ENCODE assay signal across 10 cellular contexts in the genomic region with DNA sequence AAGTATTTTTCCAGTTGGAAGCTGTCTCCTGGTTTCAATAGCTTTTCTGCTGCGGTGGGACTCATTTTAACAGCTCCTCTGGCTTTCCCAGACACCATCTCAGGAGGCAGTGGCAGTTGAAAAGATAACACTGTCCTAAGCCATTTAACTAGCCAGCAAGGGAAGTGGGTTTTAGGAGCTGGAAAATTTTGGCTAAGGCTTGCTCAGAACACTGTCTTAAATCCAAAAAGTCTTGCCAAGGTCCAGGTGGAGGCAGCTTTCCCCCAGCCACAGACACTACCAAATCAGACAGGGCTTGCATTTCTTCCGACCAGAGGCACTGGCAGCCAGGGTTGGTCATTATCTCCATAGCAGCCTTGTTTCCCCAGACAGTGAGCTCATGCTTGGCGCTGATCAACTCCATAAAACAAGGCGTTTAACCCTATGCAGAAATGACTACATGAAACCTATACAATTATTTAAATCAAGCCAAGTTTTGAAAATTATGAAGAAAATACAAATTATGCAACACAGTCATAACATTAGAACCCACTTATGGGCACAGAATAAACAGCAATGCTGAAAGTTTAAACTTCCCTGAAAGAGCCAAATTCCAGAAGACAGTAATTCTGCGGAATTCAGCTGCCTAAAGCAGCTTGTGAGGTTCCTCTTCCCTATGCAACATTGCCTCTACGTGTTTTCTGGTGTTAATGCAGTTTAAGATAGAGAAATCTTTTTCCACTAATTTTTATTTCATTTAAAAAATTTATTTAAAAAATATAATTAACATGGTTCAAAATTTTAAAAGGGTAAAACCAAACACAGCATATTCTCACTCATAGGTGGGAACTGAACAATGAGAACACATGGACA. TPM values are rescaled to one million over a fixed set of nuclear protein-coding genes. Genes with fewer than 3 reads are reported as not detected.
DNase-seq lines count a peak whose midpoint lies in the region; ATAC-seq and TF ChIP-seq lines count a peak whose summit lies in the region.
"Had no signal": no experiment of that assay in that cellular context is flagged by ENCODE, and none has a peak within 500 bp of the region (broad histone marks: within the 10 kb centered on the region; RNA-seq: fewer than 3 reads in every experiment).

No MANE protein-coding gene starts in this region.

- H3K4me3 ChIP-seq in adipocyte (ENCODE audit: low read length) (peak overlapping the region; percentile 32), ovary (no peak overlapping the region)

- ATAC-seq in Right ventricle myocardium inferior (peak; percentile 94), GM18505 (IDR thresholded peaks at IDR 0.05; ENCODE audit: unreplicated experiment) (no peak), HG03469 (IDR thresholded peaks at IDR 0.05; ENCODE audit: unreplicated experiment) (no peak)

- DNase-seq in AG20443 (ENCODE audit: low spot score) (peak; percentile 86), adipocyte (ENCODE audit: low read depth) (peak; percentile 69), Right ventricle myocardium inferior (ENCODE audit: missing footprints) (peak; percentile 72), ovary (peak; percentile 40 to 60 (median 58)), SKM-1 (lab: John Stamatoyannopoulos, UW; ENCODE audit: unreplicated experiment) (no peak), HCEC 1CT (no peak)
- DNase-seq: activated CD4-positive, alpha-beta T cell treated with anti-CD3 and anti-CD28 coated beads, Interleukin-2, amount 50 U/mL, for 1 hour; NCI-H774 had no signal

- H3K9ac ChIP-seq in adipocyte (ENCODE audit: low read length), result peak overlapping the region; percentile 33

- H3K27me3 ChIP-seq in adipocyte (replicated peaks; ENCODE audit: control insufficient read depth, insufficient read depth, low read length) (no peaks in the 10 kb centered on the region), ovary (no peaks in the 10 kb centered on the region)

- no peaks in the 10 kb centered on the region for H3K9me3 ChIP-seq in adipocyte (ENCODE audit: control insufficient read depth, low read length)
- H3K9me3 ChIP-seq in ovary, result no peaks in the 10 kb centered on the region

- no peak for TF ChIP-seq EP300 in ovary (IDR thresholded peaks at IDR 0.05)

- 7 to 9% (median 7%) methylated on average over 6 of the region's 6 CpGs for WGBS in ovary, 3 donors

- intact Hi-C loops in Right ventricle myocardium inferior (cut with DNase I) (loop anchor here (2.0 kb wide), 1 partner anchor 126 kb away; a partner anchor contains a TSS), ovary (cut with DNase I) (no loop called here)

- no peak for TF ChIP-seq CTCF in ovary (IDR thresholded peaks at IDR 0.05)

- peaks cover 25% of the 10 kb centered on the region for H3K4me1 ChIP-seq in adipocyte (ENCODE audit: control insufficient read depth, insufficient read depth, low read length)
- no peaks in the 10 kb centered on the region for H3K4me1 ChIP-seq in ovary (ENCODE audit: insufficient read depth)

- peak overlapping the region in 1 of 2 donors; percentile 56 for H3K27ac ChIP-seq in ovary

- H3K36me3 ChIP-seq in adipocyte (ENCODE audit: control insufficient read depth, insufficient read depth, low read length, severe bottlenecking) (peaks cover 5% of the 10 kb centered on the region), ovary (no peaks in the 10 kb centered on the region)

- TF ChIP-seq POLR2A in ovary (IDR thresholded peaks at IDR 0.05), result no peak
- no peak for TF ChIP-seq POLR2A in GM18505 (IDR thresholded peaks at IDR 0.05; ENCODE audit: borderline replicate concordance, extremely low read depth, insufficient read depth, insufficient read length)

RNA-seq across cellular contexts. Expression of a gene that starts 25.0 kb away (rescaled TPM):
- total RNA-seq in Right ventricle myocardium inferior, result 231 TPM
- total RNA-seq in ovary, result 100 to 1,000 TPM in 4 of 7 donors, 10 to 100 TPM in 3; 77.9 to 114 (median 108) TPM
- polyA plus RNA-seq in ovary, result 100 to 1,000 TPM; 161 to 195 TPM

RNA-seq across cellular contexts. Expression of a gene that starts 31.9 kb away (rescaled TPM):
- total RNA-seq in Right ventricle myocardium inferior (19.5 TPM), ovary (10 to 100 TPM; 25.3 to 45.8 (median 27.7) TPM)
- polyA plus RNA-seq in ovary, result 10 to 100 TPM in 1 of 2 donors, 1 to 10 TPM in 1; 9.5 to 59.8 TPM

RNA-seq across cellular contexts. Expression of a gene that starts 35.2 kb away (rescaled TPM):
- total RNA-seq in Right ventricle myocardium inferior (4.4 TPM), ovary (10 to 100 TPM in 6 of 7 donors, 1 to 10 TPM in 1; 9.8 to 36.9 (median 14.8) TPM)
- polyA plus RNA-seq in ovary, result 10 to 100 TPM in 1 of 2 donors, 1 to 10 TPM in 1; 9.2 to 16.3 TPM

RNA-seq across cellular contexts. Expression of a gene that starts 55.3 kb away (rescaled TPM):
- 0.27 TPM for total RNA-seq in Right ventricle myocardium inferior
- total RNA-seq in ovary, result under 1 TPM; 0.24 to 1.00 (median 0.63) TPM
- polyA plus RNA-seq in ovary, result under 1 TPM in 1 of 2 donors, not detected in 1; 0.08 TPM

RNA-seq across cellular contexts. Expression of a gene that starts 56.2 kb away (rescaled TPM):
- total RNA-seq in Right ventricle myocardium inferior, result 145 TPM
- total RNA-seq in ovary, result 100 to 1,000 TPM in 3 of 7 donors, 10 to 100 TPM in 4; 55.6 to 109 (median 92.8) TPM
- 100 to 1,000 TPM in 1 of 2 donors, 10 to 100 TPM in 1; 85.4 to 189 TPM for polyA plus RNA-seq in ovary

Comparison
In these comparisons a context has a peak if more than half of its experiments do, and no peak if none do; other contexts are left out.
1. DNase-seq: peak in AG20443 (single experiment), adipocyte (single experiment), Right ventricle myocardium inferior (single experiment) and ovary (5 of 5); none in SKM-1 (single experiment) and HCEC 1CT (single experiment).